ENCODE assay signal across 15 cellular contexts in the genomic region with DNA sequence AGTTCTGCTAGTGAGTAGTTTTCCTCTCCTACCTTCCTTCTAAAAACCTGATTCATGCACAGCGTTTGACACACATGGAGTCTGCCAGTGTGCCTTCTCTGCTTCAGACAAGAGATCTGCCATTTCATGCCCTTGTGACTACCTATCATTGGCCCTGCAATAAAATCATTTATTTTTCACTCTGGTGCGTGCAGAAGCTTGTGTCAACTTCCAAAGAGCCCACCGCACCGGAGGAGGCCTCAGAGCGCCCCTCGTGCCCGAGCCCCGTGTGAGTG. TPM values are rescaled to one million over a fixed set of nuclear protein-coding genes. Genes with fewer than 3 reads are reported as not detected.
A peak's percentile ranks its signal among the peaks of the same experiment; 100 is the strongest.
DNase-seq lines count a peak whose midpoint lies in the region; ATAC-seq, FAIRE-seq and TF ChIP-seq lines count a peak whose summit lies in the region.
"Had no signal": no experiment of that assay in that cellular context is flagged by ENCODE, and none has a peak within 500 bp of the region (broad histone marks: within the 10 kb centered on the region; RNA-seq: fewer than 3 reads in every experiment).

No MANE protein-coding gene starts in this region.

- no peak for DNase-seq in activated naive CD4-positive, alpha-beta T cell treated with anti-CD3 and anti-CD28 coated beads for 36 hours
- DNase-seq in activated naive CD4-positive, alpha-beta T cell treated with anti-CD3 and anti-CD28 coated beads, Interleukin-2, amount 50 U/mL, for 16 hours = no peak
- DNase-seq in WTC11 (ENCODE audit: low spot score) (no peak), glutamatergic neuron (no peak), HTR-8/SVneo (ENCODE audit: insufficient read length, low spot score) (no peak), NOMO-1 treated with dmso at 0.1 percent for 144 hours (lab: John Stamatoyannopoulos, UW; ENCODE audit: unreplicated experiment) (no peak)
- DNase-seq in stimulated activated effector memory CD8-positive, alpha-beta T cell treated with anti-CD3 and anti-CD28 coated beads, Interleukin-12 subunit alpha, Interleukin-12 subunit beta, amount 100 ng/mL, for 72 hours (ENCODE audit: low spot score in 2 of 2) = no peak
- DNase-seq: activated CD4-positive, CD25-positive, alpha-beta regulatory T cell treated with anti-CD3 and anti-CD28 coated beads, Interleukin-2, amount 50 U/mL, for 72 hours; activated gamma-delta T cell treated with Interleukin-2 at 50 U/mL for 16 hours; MG63; stimulated activated CD8-positive, alpha-beta memory T cell treated with anti-CD3 and anti-CD28 coated beads, Interleukin-4, amount 100 ng/mL, for 48 hours; uterus had no signal

- H3K9me3 Mint-ChIP-seq in activated naive CD4-positive, alpha-beta T cell treated with anti-CD3 and anti-CD28 coated beads for 36 hours = no peaks in the 10 kb centered on the region
- H3K9me3 Mint-ChIP-seq in WTC11 = no peaks in the 10 kb centered on the region
- H3K9me3 Mint-ChIP-seq in glutamatergic neuron (ENCODE audit: unreplicated experiment) = peaks cover 37% of the 10 kb centered on the region
- H3K9me3 Mint-ChIP-seq in stimulated activated effector memory CD8-positive, alpha-beta T cell treated with anti-CD3 and anti-CD28 coated beads, Interleukin-12 subunit alpha, Interleukin-12 subunit beta, amount 100 ng/mL, for 72 hours = no peaks in the 10 kb centered on the region

- no peak overlapping the region for H3K4me3 Mint-ChIP-seq in activated naive CD4-positive, alpha-beta T cell treated with anti-CD3 and anti-CD28 coated beads for 36 hours
- H3K4me3 Mint-ChIP-seq in WTC11 (no peak overlapping the region), glutamatergic neuron (ENCODE audit: unreplicated experiment) (peak overlapping the region; percentile 64)
- H3K4me3 Mint-ChIP-seq in stimulated activated effector memory CD8-positive, alpha-beta T cell treated with anti-CD3 and anti-CD28 coated beads, Interleukin-12 subunit alpha, Interleukin-12 subunit beta, amount 100 ng/mL, for 72 hours = no peak overlapping the region

- TF ChIP-seq CTCF in WTC11 (IDR thresholded peaks at IDR 0.05) (no peak), glutamatergic neuron (IDR thresholded peaks at IDR 0.05; ENCODE audit: partially characterized antibody, unreplicated experiment) (no peak)

- peaks cover 27% of the 10 kb centered on the region for H3K4me1 Mint-ChIP-seq in activated naive CD4-positive, alpha-beta T cell treated with anti-CD3 and anti-CD28 coated beads for 36 hours (ENCODE audit: low read depth)
- peaks cover 6% of the 10 kb centered on the region; the same call in 1 of the 2 replicates for H3K4me1 Mint-ChIP-seq in WTC11
- H3K4me1 Mint-ChIP-seq in glutamatergic neuron (ENCODE audit: low read depth, unreplicated experiment) = peaks cover 62% of the 10 kb centered on the region
- peaks cover 58% of the 10 kb centered on the region for H3K4me1 Mint-ChIP-seq in stimulated activated effector memory CD8-positive, alpha-beta T cell treated with anti-CD3 and anti-CD28 coated beads, Interleukin-12 subunit alpha, Interleukin-12 subunit beta, amount 100 ng/mL, for 72 hours

- H3K36me3 Mint-ChIP-seq in activated naive CD4-positive, alpha-beta T cell treated with anti-CD3 and anti-CD28 coated beads for 36 hours (ENCODE audit: low read depth) = peaks cover 34% of the 10 kb centered on the region
- H3K36me3 Mint-ChIP-seq in WTC11 (peaks cover 64% of the 10 kb centered on the region), glutamatergic neuron (ENCODE audit: unreplicated experiment) (peaks cover 5% of the 10 kb centered on the region)
- H3K36me3 Mint-ChIP-seq in stimulated activated effector memory CD8-positive, alpha-beta T cell treated with anti-CD3 and anti-CD28 coated beads, Interleukin-12 subunit alpha, Interleukin-12 subunit beta, amount 100 ng/mL, for 72 hours = peaks cover 90% of the 10 kb centered on the region

- POLR2A ChIA-PET in WTC11 (lab: Charles Lee) = interaction anchor here (0.7 to 1.1 kb wide), 3 partner anchors 13 to 192 kb away, joined by 4 to 5 read pairs (median 5); a partner anchor contains a TSS

- no peaks in the 10 kb centered on the region for H3K27me3 Mint-ChIP-seq in activated naive CD4-positive, alpha-beta T cell treated with anti-CD3 and anti-CD28 coated beads for 36 hours (ENCODE audit: low read depth)
- no peaks in the 10 kb centered on the region for H3K27me3 Mint-ChIP-seq in WTC11 (ENCODE audit: low read depth)
- H3K27me3 Mint-ChIP-seq in glutamatergic neuron (ENCODE audit: unreplicated experiment) = peaks cover 29% of the 10 kb centered on the region

- intact Hi-C loops in activated naive CD4-positive, alpha-beta T cell treated with anti-CD3 and anti-CD28 coated beads for 36 hours (cut with micrococcal nuclease) = no loop called here

- H3K27ac Mint-ChIP-seq in activated naive CD4-positive, alpha-beta T cell treated with anti-CD3 and anti-CD28 coated beads for 36 hours = peak overlapping the region; percentile 22
- H3K27ac Mint-ChIP-seq in WTC11 (peak overlapping the region; percentile 67), glutamatergic neuron (ENCODE audit: unreplicated experiment) (peak overlapping the region; percentile 94)
- peak overlapping the region; percentile 61 for H3K27ac Mint-ChIP-seq in stimulated activated effector memory CD8-positive, alpha-beta T cell treated with anti-CD3 and anti-CD28 coated beads, Interleukin-12 subunit alpha, Interleukin-12 subunit beta, amount 100 ng/mL, for 72 hours

- ATAC-seq in WTC11 (no peak), GM21526 (IDR thresholded peaks at IDR 0.05; ENCODE audit: low FRiP score, unreplicated experiment) (no peak)
- ATAC-seq in stimulated activated effector memory CD8-positive, alpha-beta T cell treated with anti-CD3 and anti-CD28 coated beads, Interleukin-12 subunit alpha, Interleukin-12 subunit beta, amount 100 ng/mL, for 72 hours = no peak
- ATAC-seq: GM12878, HCT116 had no signal

- FAIRE-seq in HTR-8/SVneo (lab: Jason Lieb, UNC) = no peak
- FAIRE-seq: GM12878 had no signal

- CTCF ChIA-PET in activated naive CD4-positive, alpha-beta T cell treated with anti-CD3 and anti-CD28 coated beads for 36 hours (lab: Charles Lee) = no interaction called here
- CTCF ChIA-PET in WTC11 (lab: Charles Lee) = interaction anchor here (1.3 kb wide), 1 partner anchor 59 kb away, joined by 5 read pairs; no protein-coding TSS in a partner anchor

TF ChIP-seq in WTC11, 78 proteins besides CTCF, POLR2A, EP300 and RAD21 (continues in another document):
- no peak for TF ChIP-seq FOXP1 (CRISPR knock-in tag; IDR thresholded peaks at IDR 0.05; ENCODE audit: borderline replicate concordance)
- TF ChIP-seq ELF4 (CRISPR knock-in tag; IDR thresholded peaks at IDR 0.05; ENCODE audit: low read depth) = no peak
- TF ChIP-seq TEAD4 (CRISPR knock-in tag; IDR thresholded peaks at IDR 0.05) = no peak
- TF ChIP-seq NFE2L1 (CRISPR knock-in tag; IDR thresholded peaks at IDR 0.05) = no peak
- TF ChIP-seq, protein P1, sequence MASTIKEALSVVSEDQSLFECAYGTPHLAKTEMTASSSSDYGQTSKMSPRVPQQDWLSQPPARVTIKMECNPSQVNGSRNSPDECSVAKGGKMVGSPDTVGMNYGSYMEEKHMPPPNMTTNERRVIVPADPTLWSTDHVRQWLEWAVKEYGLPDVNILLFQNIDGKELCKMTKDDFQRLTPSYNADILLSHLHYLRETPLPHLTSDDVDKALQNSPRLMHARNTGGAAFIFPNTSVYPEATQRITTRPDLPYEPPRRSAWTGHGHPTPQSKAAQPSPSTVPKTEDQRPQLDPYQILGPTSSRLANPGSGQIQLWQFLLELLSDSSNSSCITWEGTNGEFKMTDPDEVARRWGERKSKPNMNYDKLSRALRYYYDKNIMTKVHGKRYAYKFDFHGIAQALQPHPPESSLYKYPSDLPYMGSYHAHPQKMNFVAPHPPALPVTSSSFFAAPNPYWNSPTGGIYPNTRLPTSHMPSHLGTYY (CRISPR knock-in tag; IDR thresholded peaks at IDR 0.05) = no peak
- TF ChIP-seq, protein P2, sequence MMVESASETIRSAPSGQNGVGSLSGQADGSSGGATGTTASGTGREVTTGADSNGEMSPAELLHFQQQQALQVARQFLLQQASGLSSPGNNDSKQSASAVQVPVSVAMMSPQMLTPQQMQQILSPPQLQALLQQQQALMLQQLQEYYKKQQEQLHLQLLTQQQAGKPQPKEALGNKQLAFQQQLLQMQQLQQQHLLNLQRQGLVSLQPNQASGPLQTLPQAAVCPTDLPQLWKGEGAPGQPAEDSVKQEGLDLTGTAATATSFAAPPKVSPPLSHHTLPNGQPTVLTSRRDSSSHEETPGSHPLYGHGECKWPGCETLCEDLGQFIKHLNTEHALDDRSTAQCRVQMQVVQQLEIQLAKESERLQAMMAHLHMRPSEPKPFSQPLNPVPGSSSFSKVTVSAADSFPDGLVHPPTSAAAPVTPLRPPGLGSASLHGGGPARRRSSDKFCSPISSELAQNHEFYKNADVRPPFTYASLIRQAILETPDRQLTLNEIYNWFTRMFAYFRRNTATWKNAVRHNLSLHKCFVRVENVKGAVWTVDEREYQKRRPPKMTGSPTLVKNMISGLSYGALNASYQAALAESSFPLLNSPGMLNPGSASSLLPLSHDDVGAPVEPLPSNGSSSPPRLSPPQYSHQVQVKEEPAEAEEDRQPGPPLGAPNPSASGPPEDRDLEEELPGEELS (CRISPR knock-in tag; IDR thresholded peaks at IDR 0.05) = no peak
- no peak for TF ChIP-seq NR2C2 (CRISPR knock-in tag; IDR thresholded peaks at IDR 0.05)

RNA-seq across cellular contexts. Expression of a gene that starts 13.7 kb away (rescaled TPM):
- 100 to 1,000 TPM; 708 to 713 TPM for total RNA-seq in activated naive CD4-positive, alpha-beta T cell treated with anti-CD3 and anti-CD28 coated beads for 36 hours
- total RNA-seq in WTC11 (2021) (671 to 865 TPM (median 709 TPM) in 3 replicates), glutamatergic neuron (ENCODE audit: unreplicated experiment) (1,021 TPM)

RNA-seq across cellular contexts. Expression of a gene that starts 59.4 kb away (rescaled TPM):
- 10 to 100 TPM; 27.8 to 31.0 TPM for total RNA-seq in activated naive CD4-positive, alpha-beta T cell treated with anti-CD3 and anti-CD28 coated beads for 36 hours
- total RNA-seq in WTC11 (2021) (32.3 to 34.0 TPM (median 32.7 TPM) in 3 replicates), glutamatergic neuron (ENCODE audit: unreplicated experiment) (30.4 TPM)

Comparison
In these comparisons a context has a peak if more than half of its experiments do, and no peak if none do; other contexts are left out.
1. H3K27ac Mint-ChIP-seq: peak in every context shown above with its lines; median percentile 94 in glutamatergic neuron; 67 in WTC11; 61 in stimulated activated effector memory CD8-positive, alpha-beta T cell treated with anti-CD3 and anti-CD28 coated beads, Interleukin-12 subunit alpha, Interleukin-12 subunit beta, amount 100 ng/mL, for 72 hours; 22 in activated naive CD4-positive, alpha-beta T cell treated with anti-CD3 and anti-CD28 coated beads for 36 hours.